Comparison of ENCODE assay signal across 22 cellular contexts in genomic region chr4:18698119-18698883, GRCh38.
DNase-seq lines count a peak whose midpoint lies in the region; ATAC-seq and TF ChIP-seq lines count a peak whose summit lies in the region.
"Had no signal": no experiment of that assay in that cellular context is flagged by ENCODE, and none has a peak within 500 bp of the region (broad histone marks: within the 10 kb centered on the region; RNA-seq: fewer than 3 reads in every experiment).

No MANE protein-coding gene starts in this region.

- intact Hi-C loops in Right ventricle myocardium inferior (cut with DNase I): no loop called here

- H3K14ac ChIP-seq in trophoblast cell (ENCODE audit: low read length): no peak overlapping the region

- H3K4me3 Mint-ChIP-seq in WTC11: no peak overlapping the region
- no peak overlapping the region for H3K4me3 Mint-ChIP-seq in progenitor cell of endocrine pancreas (ENCODE audit: low read depth)
- H3K4me3 Mint-ChIP-seq: CD8-positive, alpha-beta T cell; T-cell had no signal

- no peak overlapping the region for H4K91ac ChIP-seq in trophoblast cell (ENCODE audit: low read depth, low read length)

- H3K27me3 ChIP-seq in trophoblast cell (ENCODE audit: insufficient read depth, low read length): no peaks in the 10 kb centered on the region
- H3K27me3 ChIP-seq: BLaER1 treated with 17β-estradiol and CSF1 and Interleukin-3, amounts not matched to agents 10 nM and 100 nM had no signal

- H3K18ac ChIP-seq in trophoblast cell (ENCODE audit: low read length): no peak overlapping the region

- no peak overlapping the region for H2AK5ac ChIP-seq in trophoblast cell (ENCODE audit: low read length)

- H3K79me1 ChIP-seq in trophoblast cell (ENCODE audit: low read length): no peaks in the 10 kb centered on the region

- no peak overlapping the region for H2BK12ac ChIP-seq in trophoblast cell (ENCODE audit: low read length)

- no peak for TF ChIP-seq POLR2A in erythroblast (IDR thresholded peaks at IDR 0.05; ENCODE audit: low read length)

- H3K36me3 Mint-ChIP-seq in WTC11 (peaks cover 17% of the 10 kb centered on the region), progenitor cell of endocrine pancreas (ENCODE audit: insufficient read depth) (no peaks in the 10 kb centered on the region)
- H3K36me3 Mint-ChIP-seq: CD8-positive, alpha-beta T cell; T-cell had no signal

- no peak overlapping the region for H4K12ac ChIP-seq in trophoblast cell (ENCODE audit: low read depth, low read length)

- H3K9me3 ChIP-seq in trophoblast cell (ENCODE audit: insufficient read depth, low read depth, low read length): no peaks in the 10 kb centered on the region
- H3K9me3 ChIP-seq: HAP-1 had no signal

- H3K23ac ChIP-seq in trophoblast cell (ENCODE audit: low read length): no peak overlapping the region

- no peak overlapping the region for H2BK120ac ChIP-seq in trophoblast cell (ENCODE audit: insufficient read depth, low read length, poor library complexity)

- no peak overlapping the region for H3K9ac ChIP-seq in trophoblast cell (ENCODE audit: low read length)
- H3K9ac ChIP-seq: BLaER1 treated with 17β-estradiol and CSF1 and Interleukin-3, amounts not matched to agents 10 nM and 100 nM had no signal

- no peak overlapping the region for H3K4me2 ChIP-seq in trophoblast cell (ENCODE audit: low read length)
- H3K4me2 ChIP-seq: BLaER1 treated with 17β-estradiol and CSF1 and Interleukin-3, amounts not matched to agents 10 nM and 100 nM had no signal

- H2BK5ac ChIP-seq in trophoblast cell (ENCODE audit: low read depth, low read length, poor library complexity): no peak overlapping the region

- no peaks in the 10 kb centered on the region for H3K4me1 ChIP-seq in trophoblast cell (ENCODE audit: control insufficient read depth in 1 of 2, insufficient read depth in 2 of 2, low read length in 2 of 2)
- H3K4me1 ChIP-seq: BLaER1 treated with 17β-estradiol and CSF1 and Interleukin-3, amounts not matched to agents 10 nM and 100 nM; HAP-1 had no signal

- H3K4me1 Mint-ChIP-seq in WTC11 (peaks cover 42% of the 10 kb centered on the region), progenitor cell of endocrine pancreas (ENCODE audit: low read depth) (peaks cover 17% of the 10 kb centered on the region)
- H3K4me1 Mint-ChIP-seq: T-cell had no signal

- no peak overlapping the region for H3K4me3 ChIP-seq in trophoblast cell (ENCODE audit: low read depth, low read length)
- H3K4me3 ChIP-seq: BLaER1 treated with 17β-estradiol and CSF1 and Interleukin-3, amounts not matched to agents 10 nM and 100 nM; HAP-1; K562 had no signal

- peak overlapping the region; percentile 42 for H3K27ac Mint-ChIP-seq in WTC11
- peak overlapping the region; percentile 8 for H3K27ac Mint-ChIP-seq in progenitor cell of endocrine pancreas
- H3K27ac Mint-ChIP-seq: CD8-positive, alpha-beta T cell; T-cell had no signal

- H3K27me3 Mint-ChIP-seq in WTC11 (ENCODE audit: low read depth) (no peaks in the 10 kb centered on the region; the same call in 1 of the 2 replicates), progenitor cell of endocrine pancreas (no peaks in the 10 kb centered on the region)

- no peak overlapping the region for H3K27ac ChIP-seq in trophoblast cell (ENCODE audit: low read depth, low read length)
- H3K27ac ChIP-seq: BLaER1 treated with 17β-estradiol and CSF1 and Interleukin-3, amounts not matched to agents 10 nM and 100 nM had no signal

- H3K79me2 ChIP-seq in trophoblast cell (ENCODE audit: control insufficient read depth, insufficient read depth, low read length, poor library complexity): no peaks in the 10 kb centered on the region

- H4K8ac ChIP-seq in trophoblast cell (ENCODE audit: low read depth, low read length): no peak overlapping the region

- no peak for TF ChIP-seq CTCF in WTC11 (IDR thresholded peaks at IDR 0.05)
- TF ChIP-seq CTCF in progenitor cell of endocrine pancreas (IDR thresholded peaks at IDR 0.05; ENCODE audit: unreplicated experiment): no peak

- H2AFZ ChIP-seq in trophoblast cell (ENCODE audit: insufficient read depth, low read length, poor library complexity): no peak overlapping the region

- no peak overlapping the region for H3K4ac ChIP-seq in trophoblast cell (ENCODE audit: low read depth, low read length)

- ATAC-seq in GM18868 (IDR thresholded peaks at IDR 0.05; ENCODE audit: unreplicated experiment) (peak; percentile 54), HG02798 (IDR thresholded peaks at IDR 0.05; ENCODE audit: poor library complexity, unreplicated experiment) (peak; percentile 65), WTC11 (peak; percentile 61), Right ventricle myocardium inferior (no peak)
- ATAC-seq: CD8-positive, alpha-beta T cell; K562; PC-3; SK-N-SH treated with all-trans-retinoic acid at 6 μM for 48 hours; T-cell had no signal

- CTCF ChIA-PET in WTC11 (lab: Charles Lee): no interaction called here

- POLR2A ChIA-PET in WTC11 (lab: Charles Lee): no interaction called here

- no CpG with 5 or more reads among the region's 10 CpGs for WGBS in trophoblast cell (ENCODE audit: extremely low coverage, insufficient coverage, insufficient read length)

- DNase-seq in WTC11 (ENCODE audit: low spot score) (no peak), progenitor cell of endocrine pancreas (ENCODE audit: low spot score, unreplicated experiment) (no peak), trophoblast cell (no peak), Right ventricle myocardium inferior (ENCODE audit: missing footprints) (no peak), erythroblast (lab: John Stamatoyannopoulos, UW) (no peak)
- DNase-seq: Calu3; CD8-positive, alpha-beta T cell; NCI-H1105 treated with DMSO at 0.1 percent for 48 hours; NCI-H1694; NCI-H2227 treated with DMSO at 0.1 percent for 48 hours; NCI-H510A treated with DMSO at 0.1 percent for 48 hours; NCI-H774; PC-3; RPMI8226; SIG-M5; T-cell had no signal

- no peaks in the 10 kb centered on the region for H3K36me3 ChIP-seq in trophoblast cell (ENCODE audit: control insufficient read depth in 1 of 2, insufficient read depth in 2 of 2, low read length in 2 of 2)
- H3K36me3 ChIP-seq: BLaER1 treated with 17β-estradiol and CSF1 and Interleukin-3, amounts not matched to agents 10 nM and 100 nM; HAP-1 had no signal

- H3K9me3 Mint-ChIP-seq in WTC11 (peaks cover 17% of the 10 kb centered on the region), progenitor cell of endocrine pancreas (ENCODE audit: low read depth) (peaks cover 9% of the 10 kb centered on the region)

TF ChIP-seq in WTC11, 78 proteins besides CTCF, POLR2A, EP300 and RAD21 (continues in another document):
- TF ChIP-seq ZNF263 (CRISPR knock-in tag; IDR thresholded peaks at IDR 0.05; ENCODE audit: low read depth) (no peak), AR (CRISPR knock-in tag; IDR thresholded peaks at IDR 0.05) (no peak), GTF2I (CRISPR knock-in tag; conservative IDR thresholded peaks at IDR 0.05) (no peak), MXD4 (CRISPR knock-in tag; IDR thresholded peaks at IDR 0.05; ENCODE audit: borderline replicate concordance) (no peak), ZNF671 (CRISPR knock-in tag; IDR thresholded peaks at IDR 0.05) (no peak), SMAD3 (CRISPR knock-in tag; IDR thresholded peaks at IDR 0.05; ENCODE audit: borderline replicate concordance) (no peak), PRRX2 (CRISPR knock-in tag; IDR thresholded peaks at IDR 0.05) (no peak), NR1H2 (CRISPR knock-in tag; IDR thresholded peaks at IDR 0.05) (no peak), ZNF138 (CRISPR knock-in tag; conservative IDR thresholded peaks at IDR 0.05) (no peak), OVOL2 (CRISPR knock-in tag; IDR thresholded peaks at IDR 0.05; ENCODE audit: borderline replicate concordance) (no peak), IRF2 (CRISPR knock-in tag; IDR thresholded peaks at IDR 0.05; ENCODE audit: borderline replicate concordance, low read depth) (no peak), RORB (CRISPR knock-in tag; IDR thresholded peaks at IDR 0.05) (no peak), CREB1 (CRISPR knock-in tag; IDR thresholded peaks at IDR 0.05) (no peak), ZNF416 (CRISPR knock-in tag; IDR thresholded peaks at IDR 0.05) (no peak)
- TF ChIP-seq, protein P1, sequence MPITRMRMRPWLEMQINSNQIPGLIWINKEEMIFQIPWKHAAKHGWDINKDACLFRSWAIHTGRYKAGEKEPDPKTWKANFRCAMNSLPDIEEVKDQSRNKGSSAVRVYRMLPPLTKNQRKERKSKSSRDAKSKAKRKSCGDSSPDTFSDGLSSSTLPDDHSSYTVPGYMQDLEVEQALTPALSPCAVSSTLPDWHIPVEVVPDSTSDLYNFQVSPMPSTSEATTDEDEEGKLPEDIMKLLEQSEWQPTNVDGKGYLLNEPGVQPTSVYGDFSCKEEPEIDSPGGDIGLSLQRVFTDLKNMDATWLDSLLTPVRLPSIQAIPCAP (CRISPR knock-in tag; IDR thresholded peaks at IDR 0.05): no peak
- TF ChIP-seq, protein P2, sequence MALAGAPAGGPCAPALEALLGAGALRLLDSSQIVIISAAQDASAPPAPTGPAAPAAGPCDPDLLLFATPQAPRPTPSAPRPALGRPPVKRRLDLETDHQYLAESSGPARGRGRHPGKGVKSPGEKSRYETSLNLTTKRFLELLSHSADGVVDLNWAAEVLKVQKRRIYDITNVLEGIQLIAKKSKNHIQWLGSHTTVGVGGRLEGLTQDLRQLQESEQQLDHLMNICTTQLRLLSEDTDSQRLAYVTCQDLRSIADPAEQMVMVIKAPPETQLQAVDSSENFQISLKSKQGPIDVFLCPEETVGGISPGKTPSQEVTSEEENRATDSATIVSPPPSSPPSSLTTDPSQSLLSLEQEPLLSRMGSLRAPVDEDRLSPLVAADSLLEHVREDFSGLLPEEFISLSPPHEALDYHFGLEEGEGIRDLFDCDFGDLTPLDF (CRISPR knock-in tag; IDR thresholded peaks at IDR 0.05): no peak
